Comparison of ENCODE assay signal across 10 cellular contexts in genomic region chr2:39408351-39409136, GRCh38. TPM values are rescaled to one million over a fixed set of nuclear protein-coding genes. Genes with fewer than 3 reads are reported as not detected.
DNase-seq lines count a peak whose midpoint lies in the region; ATAC-seq and TF ChIP-seq lines count a peak whose summit lies in the region.
"Had no signal": no experiment of that assay in that cellular context is flagged by ENCODE, and none has a peak within 500 bp of the region (broad histone marks: within the 10 kb centered on the region; RNA-seq: fewer than 3 reads in every experiment).

No MANE protein-coding gene starts in this region.

- H3K4me1 Mint-ChIP-seq in endodermal cell = peaks cover 58% of the 10 kb centered on the region
- H3K4me1 Mint-ChIP-seq in activated CD4-positive, alpha-beta memory T cell treated with anti-CD3 and anti-CD28 coated beads for 36 hours (ENCODE audit: low read depth) = peaks cover 69% of the 10 kb centered on the region

- TF ChIP-seq CTCF in endodermal cell (conservative IDR thresholded peaks at IDR 0.05) = no peak
- TF ChIP-seq CTCF in lower leg skin (IDR thresholded peaks at IDR 0.05) = no peak

- H3K9me3 ChIP-seq in endodermal cell (ENCODE audit: control insufficient read depth, low read length) (no peaks in the 10 kb centered on the region), MG63 (no peaks in the 10 kb centered on the region)

- peaks cover 5% of the 10 kb centered on the region for H3K4me1 ChIP-seq in endodermal cell (ENCODE audit: control insufficient read depth, insufficient read depth, low read length)

- H3K36me3 ChIP-seq in endodermal cell (ENCODE audit: control insufficient read depth, insufficient read depth, low read length) (no peaks in the 10 kb centered on the region), MG63 (no peaks in the 10 kb centered on the region)

- CTCF ChIA-PET in activated CD4-positive, alpha-beta memory T cell treated with anti-CD3 and anti-CD28 coated beads for 36 hours (lab: Charles Lee) = no interaction called here

- intact Hi-C loops in activated CD4-positive, alpha-beta memory T cell treated with anti-CD3 and anti-CD28 coated beads for 36 hours (cut with micrococcal nuclease) = loop anchor here (1.0 to 2.0 kb wide), 4 partner anchors 24 to 104 kb away; no protein-coding TSS in a partner anchor
- intact Hi-C loops in lower leg skin (cut with DNase I; ENCODE audit: low total_unique reads) = no loop called here

- H3K9ac ChIP-seq in endodermal cell (ENCODE audit: extremely low read depth, low read length, poor library complexity, severe bottlenecking) = no peak overlapping the region

- peaks cover 2% of the 10 kb centered on the region for H3K36me3 Mint-ChIP-seq in endodermal cell (ENCODE audit: low read depth)
- no peaks in the 10 kb centered on the region for H3K36me3 Mint-ChIP-seq in activated CD4-positive, alpha-beta memory T cell treated with anti-CD3 and anti-CD28 coated beads for 36 hours

- POLR2A ChIA-PET in activated CD4-positive, alpha-beta memory T cell treated with anti-CD3 and anti-CD28 coated beads for 36 hours (lab: Charles Lee) = no interaction called here

- no peak overlapping the region for H3K4me3 Mint-ChIP-seq in endodermal cell
- no peak overlapping the region for H3K4me3 Mint-ChIP-seq in activated CD4-positive, alpha-beta memory T cell treated with anti-CD3 and anti-CD28 coated beads for 36 hours

- TF ChIP-seq POLR2A in lower leg skin (IDR thresholded peaks at IDR 0.05) = no peak

- WGBS in endodermal cell (ENCODE audit: insufficient coverage in 1 of 2, insufficient read length in 1 of 2), 2 experiments = 71 to 74% methylated on average over 3 of the region's 3 CpGs
- 51 to 67% methylated on average over 3 of the region's 3 CpGs for WGBS in lower leg skin, 2 donors

- H3K4me3 ChIP-seq in endodermal cell (ENCODE audit: low read length) (no peak overlapping the region), MG63 (no peak overlapping the region), lower leg skin (ENCODE audit: low read depth, poor library complexity, severe bottlenecking) (no peak overlapping the region)

- H3K27ac ChIP-seq in endodermal cell (ENCODE audit: low read depth, low read length) = peak overlapping the region; percentile 28

- ATAC-seq in GM19452 (IDR thresholded peaks at IDR 0.05; ENCODE audit: unreplicated experiment) = peak; percentile 59
- ATAC-seq in HG03342 (IDR thresholded peaks at IDR 0.05; ENCODE audit: unreplicated experiment) = peak; percentile 41

- no peaks in the 10 kb centered on the region for H3K27me3 Mint-ChIP-seq in endodermal cell (ENCODE audit: insufficient read depth)
- no peaks in the 10 kb centered on the region for H3K27me3 Mint-ChIP-seq in activated CD4-positive, alpha-beta memory T cell treated with anti-CD3 and anti-CD28 coated beads for 36 hours

- DNase-seq in Ammon's horn (ENCODE audit: low spot score) (peak; percentile 22), endodermal cell (no peak), NCI-H128 (lab: John Stamatoyannopoulos, UW; ENCODE audit: unreplicated experiment) (no peak), MG63 (no peak), lower leg skin (ENCODE audit: low spot score in 2 of 2) (no peak)
- DNase-seq in activated CD4-positive, alpha-beta memory T cell treated with anti-CD3 and anti-CD28 coated beads for 36 hours = no peak
- DNase-seq: NCI-H187; stimulated activated CD4-positive, alpha-beta T cell treated with anti-CD3 and anti-CD28 coated beads, Interleukin-4, amount 100 ng/mL, for 4 hours had no signal

- no peaks in the 10 kb centered on the region for H3K9me3 Mint-ChIP-seq in endodermal cell
- no peaks in the 10 kb centered on the region for H3K9me3 Mint-ChIP-seq in activated CD4-positive, alpha-beta memory T cell treated with anti-CD3 and anti-CD28 coated beads for 36 hours

- H3K27me3 ChIP-seq in endodermal cell (ENCODE audit: control insufficient read depth, insufficient read depth, low read length, poor library complexity, severe bottlenecking) (no peaks in the 10 kb centered on the region), MG63 (no peaks in the 10 kb centered on the region)

- H3K27ac Mint-ChIP-seq in endodermal cell = peak overlapping the region; percentile 48
- H3K27ac Mint-ChIP-seq in activated CD4-positive, alpha-beta memory T cell treated with anti-CD3 and anti-CD28 coated beads for 36 hours = no peak overlapping the region

RNA-seq across cellular contexts. Expression of gene MAP4K3, which starts 28.5 kb away (rescaled TPM):
- total RNA-seq in endodermal cell (10 to 100 TPM; 39.1 to 45.5 TPM), lower leg skin (10 to 100 TPM; 43.1 to 68.8 (median 45.6) TPM)
- polyA plus RNA-seq in endodermal cell (2013, experiment 1 of 2) = 33.3 TPM
- 29.6 TPM for polyA plus RNA-seq in endodermal cell (2013, experiment 2 of 2)
- 10 to 100 TPM in 1 of 2 experiments, 1 to 10 TPM in 1; 9.9 to 10.1 TPM for total RNA-seq in activated CD4-positive, alpha-beta memory T cell treated with anti-CD3 and anti-CD28 coated beads for 36 hours
- 8.7 and 15.6 TPM in 2 replicates for total RNA-seq in MG63 (2014; rRNA removed; shearing (Covaris generic); ENCODE audit: low replicate concordance)
